ENCODE assay signal across 23 cellular contexts in genomic region chr4:127523369-127523768, GRCh38.
"Had no signal": no experiment of that assay in that cellular context is flagged by ENCODE, and none has a peak within 500 bp of the region (broad histone marks: within the 10 kb centered on the region; RNA-seq: fewer than 3 reads in every experiment).

No MANE protein-coding gene starts in this region.

- H3K27ac Mint-ChIP-seq: IgD-negative memory B cell had no signal

- H3K4me1 ChIP-seq: SJSA1 had no signal

- H3K4me3 Mint-ChIP-seq: IgD-negative memory B cell had no signal

- H3K27me3 ChIP-seq: SJSA1 had no signal

- H3K9me3 ChIP-seq: SJSA1 had no signal

- H3K4me1 Mint-ChIP-seq: IgD-negative memory B cell had no signal

- H3K4me3 ChIP-seq: SJSA1, SK-N-MC had no signal

- H3K36me3 ChIP-seq: SJSA1 had no signal

- DNase-seq: KBM-7, MV-4-11, NCI-H1048, NCI-H1105, NCI-H1417, NCI-H1436 treated with DMSO at 0.1 percent for 48 hours, NCI-H1694, NCI-H187 treated with DMSO at 0.1 percent for 48 hours, NCI-H2029 treated with DMSO at 0.1 percent for 48 hours, NCI-H2171, NCI-H226, NCI-H446, NCI-H510A, NCI-H524 treated with DMSO at 0.1 percent for 48 hours, NCI-H69, NCI-H774, Right ventricle myocardium superior, RPMI8226, SIG-M5 had no signal

- H3K27ac ChIP-seq: HL-60, SJSA1, SK-N-MC had no signal

- H3K36me3 Mint-ChIP-seq: IgD-negative memory B cell had no signal
